In genomic region chr12:75708829-75709228, GRCh38 we compare ENCODE assay signal across 1 cellular context.
TF ChIP-seq lines count a peak whose summit lies in the region.

No MANE protein-coding gene starts in this region.

TF ChIP-seq in HepG2, 621 proteins besides CTCF, POLR2A, EP300 and RAD21 (continued from another document and continues in another):
- TF ChIP-seq HOMEZ (CRISPR knock-in tag; IDR thresholded peaks at IDR 0.05; ENCODE audit: low read depth) (peak; percentile 60; the same call in 1 of the 2 replicates), MIXL1 (CRISPR knock-in tag; IDR thresholded peaks at IDR 0.05) (peak; percentile 57; the same call in 1 of the 2 replicates), MIER3 (CRISPR knock-in tag; IDR thresholded peaks at IDR 0.05; ENCODE audit: borderline replicate concordance) (0 out of 2 replicates have a peak, but pooled peaks have one; percentile 36), ZNF10 (CRISPR knock-in tag; IDR thresholded peaks at IDR 0.05; ENCODE audit: borderline replicate concordance, low read depth) (no peak), FOXA3 (CRISPR knock-in tag; IDR thresholded peaks at IDR 0.05) (peak; percentile 97), SKI (IDR thresholded peaks at IDR 0.05; ENCODE audit: partially characterized antibody) (peak; percentile 51), FOXJ3 (CRISPR knock-in tag; IDR thresholded peaks at IDR 0.05; ENCODE audit: borderline replicate concordance) (peak; percentile 82; the same call in 1 of the 2 replicates), ZKSCAN8 (CRISPR knock-in tag; IDR thresholded peaks at IDR 0.05; ENCODE audit: borderline replicate concordance) (peak; percentile 57; the same call in 1 of the 2 replicates), KDM6A (CRISPR knock-in tag; IDR thresholded peaks at IDR 0.05; ENCODE audit: low read depth) (peak; percentile 54; the same call in 1 of the 2 replicates), NR2F6 (IDR thresholded peaks at IDR 0.05) (peak; percentile 96), NR2F6 (CRISPR knock-in tag; IDR thresholded peaks at IDR 0.05) (peak; percentile 93), EED (CRISPR knock-in tag; IDR thresholded peaks at IDR 0.05) (no peak), POGZ (CRISPR knock-in tag; IDR thresholded peaks at IDR 0.05) (peak; percentile 25; the same call in 1 of the 2 replicates), ZSCAN9 (CRISPR knock-in tag; IDR thresholded peaks at IDR 0.05; ENCODE audit: borderline replicate concordance) (no peak), ONECUT2 (CRISPR knock-in tag; IDR thresholded peaks at IDR 0.05) (0 out of 2 replicates have a peak, but pooled peaks have one; percentile 35), HMG20A (CRISPR knock-in tag; IDR thresholded peaks at IDR 0.05; ENCODE audit: borderline replicate concordance) (peak; percentile 88; the same call in 1 of the 2 replicates), RARA (CRISPR knock-in tag; IDR thresholded peaks at IDR 0.05) (peak; percentile 96), ZFP36L2 (CRISPR knock-in tag; IDR thresholded peaks at IDR 0.05) (no peak), JUNB (CRISPR knock-in tag; IDR thresholded peaks at IDR 0.05; ENCODE audit: borderline replicate concordance) (no peak), FOXO1 (CRISPR knock-in tag; IDR thresholded peaks at IDR 0.05) (peak; percentile 83; the same call in 1 of the 2 replicates), DPF2 (CRISPR knock-in tag; IDR thresholded peaks at IDR 0.05; ENCODE audit: borderline replicate concordance, low read depth) (0 out of 2 replicates have a peak, but pooled peaks have one; percentile 20), STAG1 (CRISPR knock-in tag; IDR thresholded peaks at IDR 0.05) (peak; percentile 13; the same call in 1 of the 2 replicates), SOX13 (IDR thresholded peaks at IDR 0.05) (peak; percentile 78; the same call in 1 of the 2 replicates), SOX13 (CRISPR knock-in tag; conservative IDR thresholded peaks at IDR 0.05 in 1 of 2, IDR thresholded peaks at IDR 0.05 in 1 of 2) (peak in 1 of 2 experiments; percentile 98; a peak in 2 of 4 replicates), CREM (IDR thresholded peaks at IDR 0.05) (peak; percentile 71), CREM (CRISPR knock-in tag; IDR thresholded peaks at IDR 0.05) (no peak), SP5 (CRISPR knock-in tag; IDR thresholded peaks at IDR 0.05; ENCODE audit: borderline replicate concordance, low read depth) (0 out of 2 replicates have a peak, but pooled peaks have one; percentile 26), MYNN (CRISPR knock-in tag; IDR thresholded peaks at IDR 0.05; ENCODE audit: low read depth) (no peak), HDAC1 (CRISPR knock-in tag; IDR thresholded peaks at IDR 0.05) (peak; percentile 50; the same call in 1 of the 2 replicates), FOXP1 (IDR thresholded peaks at IDR 0.05) (no peak), FOXP1 (CRISPR knock-in tag; IDR thresholded peaks at IDR 0.05) (peak; percentile 84), IRX3 (CRISPR knock-in tag; IDR thresholded peaks at IDR 0.05; ENCODE audit: borderline replicate concordance, low read depth) (no peak), SALL1 (CRISPR knock-in tag; IDR thresholded peaks at IDR 0.05) (peak; percentile 44; the same call in 1 of the 2 replicates)
- TF ChIP-seq, protein P1, sequence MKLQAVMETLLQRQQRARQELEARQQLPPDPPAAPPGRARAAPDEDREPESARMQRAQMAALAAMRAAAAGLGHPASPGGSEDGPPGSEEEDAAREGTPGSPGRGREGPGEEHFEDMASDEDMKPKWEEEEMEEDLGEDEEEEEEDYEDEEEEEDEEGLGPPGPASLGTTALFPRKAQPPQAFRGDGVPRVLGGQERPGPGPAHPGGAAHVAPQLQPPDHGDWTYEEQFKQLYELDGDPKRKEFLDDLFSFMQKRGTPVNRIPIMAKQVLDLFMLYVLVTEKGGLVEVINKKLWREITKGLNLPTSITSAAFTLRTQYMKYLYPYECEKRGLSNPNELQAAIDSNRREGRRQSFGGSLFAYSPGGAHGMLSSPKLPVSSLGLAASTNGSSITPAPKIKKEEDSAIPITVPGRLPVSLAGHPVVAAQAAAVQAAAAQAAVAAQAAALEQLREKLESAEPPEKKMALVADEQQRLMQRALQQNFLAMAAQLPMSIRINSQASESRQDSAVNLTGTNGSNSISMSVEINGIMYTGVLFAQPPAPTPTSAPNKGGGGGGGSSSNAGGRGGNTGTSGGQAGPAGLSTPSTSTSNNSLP (IDR thresholded peaks at IDR 0.05; ENCODE audit: low read depth, low read length): peak; percentile 87
- TF ChIP-seq, protein P2, sequence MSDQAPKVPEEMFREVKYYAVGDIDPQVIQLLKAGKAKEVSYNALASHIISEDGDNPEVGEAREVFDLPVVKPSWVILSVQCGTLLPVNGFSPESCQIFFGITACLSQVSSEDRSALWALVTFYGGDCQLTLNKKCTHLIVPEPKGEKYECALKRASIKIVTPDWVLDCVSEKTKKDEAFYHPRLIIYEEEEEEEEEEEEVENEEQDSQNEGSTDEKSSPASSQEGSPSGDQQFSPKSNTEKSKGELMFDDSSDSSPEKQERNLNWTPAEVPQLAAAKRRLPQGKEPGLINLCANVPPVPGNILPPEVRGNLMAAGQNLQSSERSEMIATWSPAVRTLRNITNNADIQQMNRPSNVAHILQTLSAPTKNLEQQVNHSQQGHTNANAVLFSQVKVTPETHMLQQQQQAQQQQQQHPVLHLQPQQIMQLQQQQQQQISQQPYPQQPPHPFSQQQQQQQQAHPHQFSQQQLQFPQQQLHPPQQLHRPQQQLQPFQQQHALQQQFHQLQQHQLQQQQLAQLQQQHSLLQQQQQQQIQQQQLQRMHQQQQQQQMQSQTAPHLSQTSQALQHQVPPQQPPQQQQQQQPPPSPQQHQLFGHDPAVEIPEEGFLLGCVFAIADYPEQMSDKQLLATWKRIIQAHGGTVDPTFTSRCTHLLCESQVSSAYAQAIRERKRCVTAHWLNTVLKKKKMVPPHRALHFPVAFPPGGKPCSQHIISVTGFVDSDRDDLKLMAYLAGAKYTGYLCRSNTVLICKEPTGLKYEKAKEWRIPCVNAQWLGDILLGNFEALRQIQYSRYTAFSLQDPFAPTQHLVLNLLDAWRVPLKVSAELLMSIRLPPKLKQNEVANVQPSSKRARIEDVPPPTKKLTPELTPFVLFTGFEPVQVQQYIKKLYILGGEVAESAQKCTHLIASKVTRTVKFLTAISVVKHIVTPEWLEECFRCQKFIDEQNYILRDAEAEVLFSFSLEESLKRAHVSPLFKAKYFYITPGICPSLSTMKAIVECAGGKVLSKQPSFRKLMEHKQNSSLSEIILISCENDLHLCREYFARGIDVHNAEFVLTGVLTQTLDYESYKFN (CRISPR knock-in tag; conservative IDR thresholded peaks at IDR 0.05): peak; percentile 76
- TF ChIP-seq, protein P3, sequence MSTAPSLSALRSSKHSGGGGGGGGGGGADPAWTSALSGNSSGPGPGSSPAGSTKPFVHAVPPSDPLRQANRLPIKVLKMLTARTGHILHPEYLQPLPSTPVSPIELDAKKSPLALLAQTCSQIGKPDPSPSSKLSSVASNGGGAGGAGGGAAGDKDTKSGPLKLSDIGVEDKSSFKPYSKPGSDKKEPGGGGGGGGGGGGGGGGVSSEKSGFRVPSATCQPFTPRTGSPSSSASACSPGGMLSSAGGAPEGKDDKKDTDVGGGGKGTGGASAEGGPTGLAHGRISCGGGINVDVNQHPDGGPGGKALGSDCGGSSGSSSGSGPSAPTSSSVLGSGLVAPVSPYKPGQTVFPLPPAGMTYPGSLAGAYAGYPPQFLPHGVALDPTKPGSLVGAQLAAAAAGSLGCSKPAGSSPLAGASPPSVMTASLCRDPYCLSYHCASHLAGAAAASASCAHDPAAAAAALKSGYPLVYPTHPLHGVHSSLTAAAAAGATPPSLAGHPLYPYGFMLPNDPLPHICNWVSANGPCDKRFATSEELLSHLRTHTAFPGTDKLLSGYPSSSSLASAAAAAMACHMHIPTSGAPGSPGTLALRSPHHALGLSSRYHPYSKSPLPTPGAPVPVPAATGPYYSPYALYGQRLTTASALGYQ (CRISPR knock-in tag; IDR thresholded peaks at IDR 0.05): peak; percentile 75; the same call in 1 of the 2 replicates
- TF ChIP-seq, protein P4, sequence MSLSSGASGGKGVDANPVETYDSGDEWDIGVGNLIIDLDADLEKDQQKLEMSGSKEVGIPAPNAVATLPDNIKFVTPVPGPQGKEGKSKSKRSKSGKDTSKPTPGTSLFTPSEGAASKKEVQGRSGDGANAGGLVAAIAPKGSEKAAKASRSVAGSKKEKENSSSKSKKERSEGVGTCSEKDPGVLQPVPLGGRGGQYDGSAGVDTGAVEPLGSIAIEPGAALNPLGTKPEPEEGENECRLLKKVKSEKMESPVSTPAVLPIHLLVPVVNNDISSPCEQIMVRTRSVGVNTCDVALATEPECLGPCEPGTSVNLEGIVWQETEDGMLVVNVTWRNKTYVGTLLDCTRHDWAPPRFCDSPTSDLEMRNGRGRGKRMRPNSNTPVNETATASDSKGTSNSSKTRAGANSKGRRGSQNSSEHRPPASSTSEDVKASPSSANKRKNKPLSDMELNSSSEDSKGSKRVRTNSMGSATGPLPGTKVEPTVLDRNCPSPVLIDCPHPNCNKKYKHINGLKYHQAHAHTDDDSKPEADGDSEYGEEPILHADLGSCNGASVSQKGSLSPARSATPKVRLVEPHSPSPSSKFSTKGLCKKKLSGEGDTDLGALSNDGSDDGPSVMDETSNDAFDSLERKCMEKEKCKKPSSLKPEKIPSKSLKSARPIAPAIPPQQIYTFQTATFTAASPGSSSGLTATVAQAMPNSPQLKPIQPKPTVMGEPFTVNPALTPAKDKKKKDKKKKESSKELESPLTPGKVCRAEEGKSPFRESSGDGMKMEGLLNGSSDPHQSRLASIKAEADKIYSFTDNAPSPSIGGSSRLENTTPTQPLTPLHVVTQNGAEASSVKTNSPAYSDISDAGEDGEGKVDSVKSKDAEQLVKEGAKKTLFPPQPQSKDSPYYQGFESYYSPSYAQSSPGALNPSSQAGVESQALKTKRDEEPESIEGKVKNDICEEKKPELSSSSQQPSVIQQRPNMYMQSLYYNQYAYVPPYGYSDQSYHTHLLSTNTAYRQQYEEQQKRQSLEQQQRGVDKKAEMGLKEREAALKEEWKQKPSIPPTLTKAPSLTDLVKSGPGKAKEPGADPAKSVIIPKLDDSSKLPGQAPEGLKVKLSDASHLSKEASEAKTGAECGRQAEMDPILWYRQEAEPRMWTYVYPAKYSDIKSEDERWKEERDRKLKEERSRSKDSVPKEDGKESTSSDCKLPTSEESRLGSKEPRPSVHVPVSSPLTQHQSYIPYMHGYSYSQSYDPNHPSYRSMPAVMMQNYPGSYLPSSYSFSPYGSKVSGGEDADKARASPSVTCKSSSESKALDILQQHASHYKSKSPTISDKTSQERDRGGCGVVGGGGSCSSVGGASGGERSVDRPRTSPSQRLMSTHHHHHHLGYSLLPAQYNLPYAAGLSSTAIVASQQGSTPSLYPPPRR (CRISPR knock-in tag; IDR thresholded peaks at IDR 0.05; ENCODE audit: borderline replicate concordance): peak; percentile 72; the same call in 1 of the 2 replicates
- TF ChIP-seq, protein P5, sequence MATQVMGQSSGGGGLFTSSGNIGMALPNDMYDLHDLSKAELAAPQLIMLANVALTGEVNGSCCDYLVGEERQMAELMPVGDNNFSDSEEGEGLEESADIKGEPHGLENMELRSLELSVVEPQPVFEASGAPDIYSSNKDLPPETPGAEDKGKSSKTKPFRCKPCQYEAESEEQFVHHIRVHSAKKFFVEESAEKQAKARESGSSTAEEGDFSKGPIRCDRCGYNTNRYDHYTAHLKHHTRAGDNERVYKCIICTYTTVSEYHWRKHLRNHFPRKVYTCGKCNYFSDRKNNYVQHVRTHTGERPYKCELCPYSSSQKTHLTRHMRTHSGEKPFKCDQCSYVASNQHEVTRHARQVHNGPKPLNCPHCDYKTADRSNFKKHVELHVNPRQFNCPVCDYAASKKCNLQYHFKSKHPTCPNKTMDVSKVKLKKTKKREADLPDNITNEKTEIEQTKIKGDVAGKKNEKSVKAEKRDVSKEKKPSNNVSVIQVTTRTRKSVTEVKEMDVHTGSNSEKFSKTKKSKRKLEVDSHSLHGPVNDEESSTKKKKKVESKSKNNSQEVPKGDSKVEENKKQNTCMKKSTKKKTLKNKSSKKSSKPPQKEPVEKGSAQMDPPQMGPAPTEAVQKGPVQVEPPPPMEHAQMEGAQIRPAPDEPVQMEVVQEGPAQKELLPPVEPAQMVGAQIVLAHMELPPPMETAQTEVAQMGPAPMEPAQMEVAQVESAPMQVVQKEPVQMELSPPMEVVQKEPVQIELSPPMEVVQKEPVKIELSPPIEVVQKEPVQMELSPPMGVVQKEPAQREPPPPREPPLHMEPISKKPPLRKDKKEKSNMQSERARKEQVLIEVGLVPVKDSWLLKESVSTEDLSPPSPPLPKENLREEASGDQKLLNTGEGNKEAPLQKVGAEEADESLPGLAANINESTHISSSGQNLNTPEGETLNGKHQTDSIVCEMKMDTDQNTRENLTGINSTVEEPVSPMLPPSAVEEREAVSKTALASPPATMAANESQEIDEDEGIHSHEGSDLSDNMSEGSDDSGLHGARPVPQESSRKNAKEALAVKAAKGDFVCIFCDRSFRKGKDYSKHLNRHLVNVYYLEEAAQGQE (IDR thresholded peaks at IDR 0.05; ENCODE audit: borderline replicate concordance in 1 of 2, low read depth in 1 of 2, low read length in 2 of 2): no peak
